Comparison of ENCODE assay signal across 11 cellular contexts in genomic region chr6:140050232-140050995, GRCh38.
DNase-seq lines count a peak whose midpoint lies in the region; ATAC-seq and TF ChIP-seq lines count a peak whose summit lies in the region.
"Had no signal": no experiment of that assay in that cellular context is flagged by ENCODE, and none has a peak within 500 bp of the region (broad histone marks: within the 10 kb centered on the region; RNA-seq: fewer than 3 reads in every experiment).

No MANE protein-coding gene starts in this region.

- in situ Hi-C loops in gastrocnemius medialis (cut with MboI; ENCODE audit: low sequenced_read_pairs in 4 of 4), result no loop called here
- in situ Hi-C loops in KBM-7 (cut with MboI; ENCODE audit: low pct_unique_long_range_greater_than_20kb, low sequenced_read_pairs), result no loop called here

- ATAC-seq in heart left ventricle (peak; percentile 92 to 95 (median 94)), gastrocnemius medialis (peak; percentile 84 to 94)
- ATAC-seq: natural killer cell treated with Interleukin-12 subunit alpha and Interleukin-12 subunit beta and Interleukin-15 and Interleukin-18, amount 100 ng/mL, for 72 hours had no signal

- H3K9me3 ChIP-seq in HEK293 (ENCODE audit: control insufficient read depth, insufficient read depth, low read depth, low read length) (no peaks in the 10 kb centered on the region), heart left ventricle (peaks cover 0 to 8% (median 0%) of the 10 kb centered on the region in 12 donors), gastrocnemius medialis (no peaks in the 10 kb centered on the region)

- no peak for TF ChIP-seq CTCF in HEK293 (tag by site-specific recombination; IDR thresholded peaks at IDR 0.05)
- no peak for TF ChIP-seq CTCF in heart left ventricle (IDR thresholded peaks at IDR 0.05)
- no peak for TF ChIP-seq CTCF in gastrocnemius medialis (IDR thresholded peaks at IDR 0.05 in 4 of 5, conservative IDR thresholded peaks at IDR 0.05 in 1 of 5)

- DNase-seq in SK-N-DZ (ENCODE audit: low spot score) (peak; percentile 74), heart left ventricle (peak in 4 of 5 donors; percentile 31 to 76 (median 72)), gastrocnemius medialis (peak; percentile 3 to 52), NCI-H524 (lab: John Stamatoyannopoulos, UW) (no peak), NCI-H146 (lab: John Stamatoyannopoulos, UW) (no peak), KBM-7 (no peak)
- DNase-seq: activated CD4-positive, alpha-beta T cell treated with anti-CD3 and anti-CD28 coated beads, Interleukin-2, amount 50 U/mL, for 48 hours; aorta; NCI-H1092 had no signal

- POLR2A ChIA-PET in HEK293 (lab: Yijun Ruan, JAX), result interaction anchor here (1.4 kb wide), 1 partner anchor 676 kb away, joined by 4 read pairs; the partner anchor contains the start of gene CITED2

- H3K27ac ChIP-seq in HEK293 (ENCODE audit: extremely low read depth, low read depth, low read length) (no peak overlapping the region; the same call in 1 of the 2 replicates), heart left ventricle (peak overlapping the region; percentile 45 to 92 (median 76)), gastrocnemius medialis (peak overlapping the region in 3 of 4 donors; percentile 47 to 68 (median 59))

- CTCF ChIA-PET in HEK293 (lab: Yijun Ruan, JAX), result interaction anchor here (0.6 to 1.1 kb wide), 2 partner anchors 18 to 302 kb away, joined by 3 to 5 read pairs; no protein-coding TSS in a partner anchor

- no peak overlapping the region for H3K4me3 ChIP-seq in HEK293 (ENCODE audit: low read depth, low read length)
- peak overlapping the region in 1 of 12 donors; percentile 15 for H3K4me3 ChIP-seq in heart left ventricle
- H3K4me3 ChIP-seq in gastrocnemius medialis, result no peak overlapping the region

- H3K4me1 ChIP-seq in HEK293 (ENCODE audit: control insufficient read depth, insufficient read depth, low read length), result peaks cover 11% of the 10 kb centered on the region
- H3K4me1 ChIP-seq in heart left ventricle, result peaks cover 0 to 14% (median 0%) of the 10 kb centered on the region in 12 donors
- H3K4me1 ChIP-seq in gastrocnemius medialis, result no peaks in the 10 kb centered on the region

- H3K36me3 ChIP-seq in HEK293 (ENCODE audit: control insufficient read depth in 2 of 2, insufficient read depth in 1 of 2, low read length in 2 of 2) (no peaks in the 10 kb centered on the region), heart left ventricle (no peaks in the 10 kb centered on the region), gastrocnemius medialis (no peaks in the 10 kb centered on the region)

- intact Hi-C loops in heart left ventricle (cut with DNase I), result loop anchor here in 3 of 10 donors (10.0 kb wide), 2 partner anchors 286 to 676 kb away; partner anchors contain the start of gene CITED2 (in 2 of the 3)
- intact Hi-C loops in gastrocnemius medialis (cut with DNase I; ENCODE audit: low total_unique reads), result loop anchor here (5.0 kb wide), 1 partner anchor 763 kb away; no protein-coding TSS in a partner anchor

- 57 to 65% (median 63%) methylated on average over 15 of the region's 15 CpGs for WGBS in heart left ventricle, 4 donors

- H3K27me3 ChIP-seq in heart left ventricle (no peaks in the 10 kb centered on the region), gastrocnemius medialis (no peaks in the 10 kb centered on the region)

- no peak for TF ChIP-seq POLR2A in heart left ventricle (IDR thresholded peaks at IDR 0.05)
- no peak for TF ChIP-seq POLR2A in gastrocnemius medialis (IDR thresholded peaks at IDR 0.05)

TF ChIP-seq in HEK293, 187 proteins besides CTCF, POLR2A, EP300 and RAD21:
- TF ChIP-seq ZBTB17 (tag by site-specific recombination; IDR thresholded peaks at IDR 0.05) (peak; percentile 38; the same call in 1 of the 2 replicates), ZNF2 (tag by site-specific recombination; IDR thresholded peaks at IDR 0.05) (0 out of 2 replicates have a peak, but pooled peaks have one; percentile 24), INSM2 (tag by site-specific recombination; IDR thresholded peaks at IDR 0.05) (peak; percentile 70), MYNN (tag by site-specific recombination; IDR thresholded peaks at IDR 0.05; ENCODE audit: borderline replicate concordance) (no peak), ZNF324 (tag by site-specific recombination; IDR thresholded peaks at IDR 0.05) (no peak), ZNF146 (tag by site-specific recombination; IDR thresholded peaks at IDR 0.05) (no peak), ZNF394 (tag by site-specific recombination; IDR thresholded peaks at IDR 0.05; ENCODE audit: borderline replicate concordance) (peak; percentile 25; the same call in 1 of the 2 replicates), ZBTB21 (tag by site-specific recombination; IDR thresholded peaks at IDR 0.05) (peak; percentile 45; the same call in 1 of the 2 replicates), TRIM28 (IDR thresholded peaks at IDR 0.05; ENCODE audit: borderline replicate concordance, low read length) (peak; percentile 95), ZBTB44 (tag by site-specific recombination; IDR thresholded peaks at IDR 0.05) (peak; percentile 95), ZNF629 (tag by site-specific recombination; IDR thresholded peaks at IDR 0.05) (peak; percentile 91), ZNF335 (tag by site-specific recombination; conservative IDR thresholded peaks at IDR 0.05) (0 out of 2 replicates have a peak, but pooled peaks have one; percentile 17)
TF ChIP-seq in HEK293: peak in this region for 9.

Comparison
In these comparisons a context has a peak if more than half of its experiments do, and no peak if none do; other contexts are left out.
1. DNase-seq: peak in SK-N-DZ (single experiment), heart left ventricle (4 of 5) and gastrocnemius medialis (2 of 2); none in NCI-H524 (0 of 2), NCI-H146 (single experiment) and KBM-7 (single experiment).